Comparison of ENCODE assay signal across 13 cellular contexts in genomic region chr1:1892763-1893120, GRCh38. TPM values are rescaled to one million over a fixed set of nuclear protein-coding genes. Genes with fewer than 3 reads are reported as not detected.
DNase-seq lines count a peak whose midpoint lies in the region; ATAC-seq and TF ChIP-seq lines count a peak whose summit lies in the region.
"Had no signal": no experiment of that assay in that cellular context is flagged by ENCODE, and none has a peak within 500 bp of the region (broad histone marks: within the 10 kb centered on the region; RNA-seq: fewer than 3 reads in every experiment).

No MANE protein-coding gene starts in this region.

- H3K4me3 ChIP-seq in CD4-positive, CD25-positive, alpha-beta regulatory T cell (ENCODE audit: low read depth, low read length): peak overlapping the region; percentile 41
- peak overlapping the region; percentile 61 for H3K4me3 ChIP-seq in LNCaP clone FGC (ENCODE audit: low read depth, low read length)
- peak overlapping the region; percentile 86 for H3K4me3 ChIP-seq in neural cell (ENCODE audit: low read length)

- no peak overlapping the region for H3K4me2 ChIP-seq in neural cell (ENCODE audit: low read length)

- H3K9me3 ChIP-seq in CD4-positive, CD25-positive, alpha-beta regulatory T cell (ENCODE audit: control insufficient read depth in 2 of 2, low read length in 2 of 2): no peaks in the 10 kb centered on the region
- H3K9me3 ChIP-seq in neural cell (ENCODE audit: low read length): no peaks in the 10 kb centered on the region

- peaks cover 49% of the 10 kb centered on the region for H3K4me1 ChIP-seq in CD4-positive, CD25-positive, alpha-beta regulatory T cell (ENCODE audit: control insufficient read depth, insufficient read depth, low read length, poor library complexity, severe bottlenecking)

- peaks cover 6% of the 10 kb centered on the region for H3K27me3 Mint-ChIP-seq in CD4-positive, CD25-positive, alpha-beta regulatory T cell

- TF ChIP-seq CTCF in LNCaP clone FGC (IDR thresholded peaks at IDR 0.05; ENCODE audit: control insufficient read depth, extremely low read depth, insufficient read depth): no peak
- TF ChIP-seq CTCF in neural cell (IDR thresholded peaks at IDR 0.05; ENCODE audit: poor library complexity, severe bottlenecking): no peak

- no peak for DNase-seq in CD4-positive, CD25-positive, alpha-beta regulatory T cell
- DNase-seq in LNCaP clone FGC (ENCODE audit: low read depth) (no peak), caudate nucleus (lab: John Stamatoyannopoulos, UW) (no peak), OCI-M2 (lab: John Stamatoyannopoulos, UW; ENCODE audit: unreplicated experiment) (no peak), A172 (ENCODE audit: low spot score) (no peak), H4 (ENCODE audit: low spot score) (no peak)
- DNase-seq: brain microvascular endothelial cell; DMS 273 treated with DMSO at 0.1 percent for 48 hours; midbrain; NCI-H1105; stimulated activated CD4-positive, alpha-beta T cell treated with anti-CD3 and anti-CD28 coated beads, Interleukin-2, amount 100 ng/mL, for 24 hours had no signal

- H3K4me1 Mint-ChIP-seq in CD4-positive, CD25-positive, alpha-beta regulatory T cell: peaks cover 10 to 59% (median 38%) of the 10 kb centered on the region in 4 donors

- H3F3A ChIP-seq in neural cell (ENCODE audit: insufficient read depth, low read length, poor library complexity, severe bottlenecking): peaks cover 11% of the 10 kb centered on the region

- no peak overlapping the region for H2AFZ ChIP-seq in neural cell (ENCODE audit: low read depth, low read length)

- H4K20me1 ChIP-seq in neural cell (ENCODE audit: insufficient read depth): peaks cover 7% of the 10 kb centered on the region

- peak overlapping the region; percentile 97 for H3K9ac ChIP-seq in neural cell (ENCODE audit: low read length)

- peaks cover 33% of the 10 kb centered on the region for H3K79me2 ChIP-seq in neural cell (replicated peaks; ENCODE audit: insufficient read depth, low read length)

- H3K9me2 ChIP-seq in neural cell (ENCODE audit: insufficient read depth, low read length): no peaks in the 10 kb centered on the region

- no peaks in the 10 kb centered on the region for H3K36me3 Mint-ChIP-seq in CD4-positive, CD25-positive, alpha-beta regulatory T cell

- peaks cover 0 to 2% (median 0%) of the 10 kb centered on the region in 7 donors for H3K9me3 Mint-ChIP-seq in CD4-positive, CD25-positive, alpha-beta regulatory T cell

- no peaks in the 10 kb centered on the region for H3K36me3 ChIP-seq in CD4-positive, CD25-positive, alpha-beta regulatory T cell (ENCODE audit: control insufficient read depth, insufficient read depth, low read length)
- no peaks in the 10 kb centered on the region for H3K36me3 ChIP-seq in neural cell (ENCODE audit: insufficient read depth, low read length)
- H3K36me3 ChIP-seq: brain microvascular endothelial cell had no signal

- ATAC-seq in CD4-positive, CD25-positive, alpha-beta regulatory T cell (ENCODE audit: low read depth in 2 of 2): no peak
- ATAC-seq in HG03460 (IDR thresholded peaks at IDR 0.05; ENCODE audit: unreplicated experiment): no peak

- peak overlapping the region; percentile 95 to 96 (median 96) for H3K27ac Mint-ChIP-seq in CD4-positive, CD25-positive, alpha-beta regulatory T cell

- H3K27me3 ChIP-seq in CD4-positive, CD25-positive, alpha-beta regulatory T cell (ENCODE audit: control insufficient read depth, insufficient read depth, low read length): no peaks in the 10 kb centered on the region
- H3K27me3 ChIP-seq in neural cell (ENCODE audit: insufficient read depth, low read depth, low read length): no peaks in the 10 kb centered on the region
- H3K27me3 ChIP-seq: brain microvascular endothelial cell had no signal

- H3K4me3 Mint-ChIP-seq in CD4-positive, CD25-positive, alpha-beta regulatory T cell: peak overlapping the region; percentile 90 to 100 (median 96)

- TF ChIP-seq RAD21 in neural cell (conservative IDR thresholded peaks at IDR 0.05): no peak

- TF ChIP-seq EP300 in neural cell (conservative IDR thresholded peaks at IDR 0.05; ENCODE audit: poor library complexity, severe bottlenecking): no peak

- H3K27ac ChIP-seq in CD4-positive, CD25-positive, alpha-beta regulatory T cell (ENCODE audit: insufficient read depth, low read length, poor library complexity, severe bottlenecking): peak overlapping the region; percentile 93
- peak overlapping the region; percentile 90 for H3K27ac ChIP-seq in caudate nucleus (ENCODE audit: low read depth, low read length)
- H3K27ac ChIP-seq in neural cell (ENCODE audit: low read length): no peak overlapping the region
- H3K27ac ChIP-seq: brain microvascular endothelial cell had no signal

TF ChIP-seq in neural cell, 6 proteins besides CTCF, POLR2A, EP300 and RAD21:
- TF ChIP-seq SMC3 (conservative IDR thresholded peaks at IDR 0.05; ENCODE audit: poor library complexity) (no peak), POLR2AphosphoS5 (IDR thresholded peaks at IDR 0.05) (no peak), REST (IDR thresholded peaks at IDR 0.05; ENCODE audit: borderline replicate concordance) (no peak), TAF1 (IDR thresholded peaks at IDR 0.05; ENCODE audit: low read depth) (no peak), MXI1 (conservative IDR thresholded peaks at IDR 0.05; ENCODE audit: poor library complexity, severe bottlenecking) (no peak), EZH2 (IDR thresholded peaks at IDR 0.05; ENCODE audit: borderline replicate concordance, insufficient read depth, low read length, poor library complexity, severe bottlenecking) (no peak)

RNA-seq across cellular contexts. Expression of gene GNB1, which starts 1.9 kb away (rescaled TPM):
- total RNA-seq in CD4-positive, CD25-positive, alpha-beta regulatory T cell: 242 TPM
- polyA plus RNA-seq in CD4-positive, CD25-positive, alpha-beta regulatory T cell: 100 to 1,000 TPM in 2 of 4 donors, 10 to 100 TPM in 2; 47.0 to 106 (median 78.3) TPM
- 308 and 325 TPM in 2 replicates for polyA plus RNA-seq in neural cell
- 311 and 335 TPM in 2 replicates for polyA minus RNA-seq in neural cell
- total RNA-seq in A172 (2014; rRNA removed; shearing (Covaris generic)): 39.2 and 44.0 TPM in 2 replicates
- total RNA-seq in H4 (2014; rRNA removed; shearing (Covaris generic)): 75.8 and 79.8 TPM in 2 replicates

RNA-seq across cellular contexts. Expression of gene CALML6, which starts 22.3 kb away (rescaled TPM):
- not detected for total RNA-seq in CD4-positive, CD25-positive, alpha-beta regulatory T cell
- polyA plus RNA-seq in CD4-positive, CD25-positive, alpha-beta regulatory T cell: not detected
- not detected in 2 replicates for polyA plus RNA-seq in neural cell
- polyA minus RNA-seq in neural cell: not detected in 2 replicates
- total RNA-seq in A172 (2014; rRNA removed; shearing (Covaris generic)): not detected in 2 replicates
- not detected in 2 replicates for total RNA-seq in H4 (2014; rRNA removed; shearing (Covaris generic))

RNA-seq across cellular contexts. Expression of gene TMEM52, which starts 26.3 kb away (rescaled TPM):
- 0.62 TPM for total RNA-seq in CD4-positive, CD25-positive, alpha-beta regulatory T cell
- under 1 TPM in 1 of 4 donors, not detected in 3; 0.50 TPM for polyA plus RNA-seq in CD4-positive, CD25-positive, alpha-beta regulatory T cell
- polyA plus RNA-seq in neural cell: 0.89 TPM in 1 of 2 replicates, not detected in the other
- not detected in 2 replicates for polyA minus RNA-seq in neural cell
- total RNA-seq in A172 (2014; rRNA removed; shearing (Covaris generic)): not detected in 2 replicates
- 0.29 and 1.3 TPM in 2 replicates for total RNA-seq in H4 (2014; rRNA removed; shearing (Covaris generic))
